In genomic region chr17:37261286-37261685, GRCh38 we compare ENCODE assay signal across 21 cellular contexts.
DNase-seq lines count a peak whose midpoint lies in the region; ATAC-seq, FAIRE-seq and TF ChIP-seq lines count a peak whose summit lies in the region.
"Had no signal": no experiment of that assay in that cellular context is flagged by ENCODE, and none has a peak within 500 bp of the region (broad histone marks: within the 10 kb centered on the region; RNA-seq: fewer than 3 reads in every experiment).

No MANE protein-coding gene starts in this region.

- TF ChIP-seq CTCF in astrocyte (IDR thresholded peaks at IDR 0.05; ENCODE audit: insufficient read depth, low read depth, low read length) (no peak), heart left ventricle (IDR thresholded peaks at IDR 0.05) (no peak), WERI-Rb-1 (IDR thresholded peaks at IDR 0.05; ENCODE audit: low read depth, low read length) (no peak)

- H2AFZ ChIP-seq in astrocyte (ENCODE audit: low read depth, low read length), result no peak overlapping the region

- H3K9me3 ChIP-seq in astrocyte (ENCODE audit: insufficient read depth, low read depth, low read length), result peaks cover 14% of the 10 kb centered on the region
- peaks cover 0 to 14% (median 9%) of the 10 kb centered on the region in 12 donors for H3K9me3 ChIP-seq in heart left ventricle
- peaks cover 9% of the 10 kb centered on the region for H3K9me3 ChIP-seq in WERI-Rb-1 (ENCODE audit: severe bottlenecking)

- no peak overlapping the region for H3K27ac Mint-ChIP-seq in astrocyte (ENCODE audit: unreplicated experiment)
- H3K27ac Mint-ChIP-seq: CD8-positive, alpha-beta T cell had no signal

- no peaks in the 10 kb centered on the region for H3K79me2 ChIP-seq in astrocyte (ENCODE audit: insufficient read depth, low read length)

- intact Hi-C loops in heart left ventricle (cut with DNase I), result no loop called here

- H3K4me3 Mint-ChIP-seq in astrocyte (ENCODE audit: unreplicated experiment), result no peak overlapping the region
- H3K4me3 Mint-ChIP-seq: CD8-positive, alpha-beta T cell had no signal

- H3K36me3 Mint-ChIP-seq in astrocyte (ENCODE audit: low read depth, unreplicated experiment), result peaks cover 26% of the 10 kb centered on the region

- FAIRE-seq in astrocyte (lab: Jason Lieb, UNC) (no peak), GM19239 (lab: Jason Lieb, UNC) (no peak)

- no peak overlapping the region for H3K9ac ChIP-seq in astrocyte (ENCODE audit: low read length)

- peaks cover 18% of the 10 kb centered on the region for H3K4me1 Mint-ChIP-seq in astrocyte (ENCODE audit: low read depth, unreplicated experiment)

- H3K27ac ChIP-seq in astrocyte (ENCODE audit: low read depth, low read length) (no peak overlapping the region), heart left ventricle (no peak overlapping the region), WERI-Rb-1 (no peak overlapping the region)
- H3K27ac ChIP-seq: suprapubic skin, vagina had no signal

- no peak for ATAC-seq in heart left ventricle
- ATAC-seq: CD8-positive, alpha-beta T cell had no signal

- 89 to 92% (median 92%) methylated on average over 1 of the region's 1 CpG for WGBS in heart left ventricle, 4 donors

- H3K36me3 ChIP-seq in astrocyte (ENCODE audit: insufficient read depth, low read length) (peaks cover 35% of the 10 kb centered on the region), heart left ventricle (peaks cover 0 to 82% (median 59%) of the 10 kb centered on the region in 9 donors), WERI-Rb-1 (peaks cover 77% of the 10 kb centered on the region)

- H3K9me3 Mint-ChIP-seq in astrocyte (ENCODE audit: unreplicated experiment), result peaks cover 9% of the 10 kb centered on the region

- no peak for TF ChIP-seq POLR2A in heart left ventricle (IDR thresholded peaks at IDR 0.05)

- no peaks in the 10 kb centered on the region for H3K27me3 Mint-ChIP-seq in astrocyte (ENCODE audit: low read depth, unreplicated experiment)

- DNase-seq in AG20443 (ENCODE audit: low spot score), result peak; percentile 13
- DNase-seq in HT1080 (ENCODE audit: low read depth), result peak; percentile 63
- peak; percentile 74 for DNase-seq in astrocyte (ENCODE audit: low read depth)
- peak; percentile 71 for DNase-seq in iris pigment epithelial cell (ENCODE audit: low read depth)
- DNase-seq in GM19239 (ENCODE audit: insufficient read length, low spot score), result no peak
- DNase-seq in heart left ventricle, result no peak
- DNase-seq in T-helper 9 cell, result no peak
- DNase-seq in WERI-Rb-1, result no peak
- DNase-seq: ACHN; activated CD4-positive, alpha-beta T cell treated with anti-CD3 and anti-CD28 coated beads, Interleukin-2, amount 50 U/mL, for 4 hours; activated gamma-delta T cell treated with Interleukin-2 at 50 U/mL for 16 hours; amygdala; CD8-positive, alpha-beta T cell; foreskin fibroblast; NCI-H1694; NCI-H774; SIG-M5; stimulated activated CD4-positive, alpha-beta T cell treated with anti-CD3 and anti-CD28 coated beads, Interleukin-12 subunit alpha, Interleukin-12 subunit beta, amount 100 ng/mL, for 4 hours; stimulated activated CD8-positive, alpha-beta memory T cell treated with anti-CD3 and anti-CD28 coated beads, Interleukin-4, amount 100 ng/mL, for 48 hours had no signal

- H4K20me1 ChIP-seq in astrocyte (ENCODE audit: insufficient read depth, low read length), result peaks cover 11% of the 10 kb centered on the region

- H3K27me3 ChIP-seq in astrocyte (ENCODE audit: insufficient read depth, low read length) (no peaks in the 10 kb centered on the region), heart left ventricle (no peaks in the 10 kb centered on the region), WERI-Rb-1 (ENCODE audit: insufficient read depth, low read depth, severe bottlenecking) (no peaks in the 10 kb centered on the region)
- H3K27me3 ChIP-seq: suprapubic skin, vagina had no signal

- H3K4me1 ChIP-seq in astrocyte (ENCODE audit: insufficient read depth, low read length) (peaks cover 19% of the 10 kb centered on the region), heart left ventricle (no peaks in the 10 kb centered on the region)
- H3K4me1 ChIP-seq: suprapubic skin, vagina had no signal

- H3K4me3 ChIP-seq in astrocyte (ENCODE audit: insufficient read depth, low read depth, low read length) (no peak overlapping the region), heart left ventricle (no peak overlapping the region), WERI-Rb-1 (ENCODE audit: low read depth, low read length) (no peak overlapping the region)
- H3K4me3 ChIP-seq: suprapubic skin, vagina had no signal

- no peak overlapping the region for H3K4me2 ChIP-seq in astrocyte (ENCODE audit: low read length)

Comparison
In these comparisons a context has a peak if more than half of its experiments do, and no peak if none do; other contexts are left out.
1. DNase-seq: peak in AG20443 (single experiment), HT1080 (single experiment), astrocyte (single experiment) and iris pigment epithelial cell (single experiment); none in GM19239 (single experiment), heart left ventricle (0 of 5), T-helper 9 cell (single experiment) and WERI-Rb-1 (single experiment).